In genomic region chr12:57853864-57854556, GRCh38 we compare ENCODE assay signal across 1 cellular context.
TF ChIP-seq lines count a peak whose summit lies in the region.

No MANE protein-coding gene starts in this region.

TF ChIP-seq in GM23338, 12 proteins besides CTCF, POLR2A, EP300 and RAD21 (continued from another document):
- TF ChIP-seq, protein P1, sequence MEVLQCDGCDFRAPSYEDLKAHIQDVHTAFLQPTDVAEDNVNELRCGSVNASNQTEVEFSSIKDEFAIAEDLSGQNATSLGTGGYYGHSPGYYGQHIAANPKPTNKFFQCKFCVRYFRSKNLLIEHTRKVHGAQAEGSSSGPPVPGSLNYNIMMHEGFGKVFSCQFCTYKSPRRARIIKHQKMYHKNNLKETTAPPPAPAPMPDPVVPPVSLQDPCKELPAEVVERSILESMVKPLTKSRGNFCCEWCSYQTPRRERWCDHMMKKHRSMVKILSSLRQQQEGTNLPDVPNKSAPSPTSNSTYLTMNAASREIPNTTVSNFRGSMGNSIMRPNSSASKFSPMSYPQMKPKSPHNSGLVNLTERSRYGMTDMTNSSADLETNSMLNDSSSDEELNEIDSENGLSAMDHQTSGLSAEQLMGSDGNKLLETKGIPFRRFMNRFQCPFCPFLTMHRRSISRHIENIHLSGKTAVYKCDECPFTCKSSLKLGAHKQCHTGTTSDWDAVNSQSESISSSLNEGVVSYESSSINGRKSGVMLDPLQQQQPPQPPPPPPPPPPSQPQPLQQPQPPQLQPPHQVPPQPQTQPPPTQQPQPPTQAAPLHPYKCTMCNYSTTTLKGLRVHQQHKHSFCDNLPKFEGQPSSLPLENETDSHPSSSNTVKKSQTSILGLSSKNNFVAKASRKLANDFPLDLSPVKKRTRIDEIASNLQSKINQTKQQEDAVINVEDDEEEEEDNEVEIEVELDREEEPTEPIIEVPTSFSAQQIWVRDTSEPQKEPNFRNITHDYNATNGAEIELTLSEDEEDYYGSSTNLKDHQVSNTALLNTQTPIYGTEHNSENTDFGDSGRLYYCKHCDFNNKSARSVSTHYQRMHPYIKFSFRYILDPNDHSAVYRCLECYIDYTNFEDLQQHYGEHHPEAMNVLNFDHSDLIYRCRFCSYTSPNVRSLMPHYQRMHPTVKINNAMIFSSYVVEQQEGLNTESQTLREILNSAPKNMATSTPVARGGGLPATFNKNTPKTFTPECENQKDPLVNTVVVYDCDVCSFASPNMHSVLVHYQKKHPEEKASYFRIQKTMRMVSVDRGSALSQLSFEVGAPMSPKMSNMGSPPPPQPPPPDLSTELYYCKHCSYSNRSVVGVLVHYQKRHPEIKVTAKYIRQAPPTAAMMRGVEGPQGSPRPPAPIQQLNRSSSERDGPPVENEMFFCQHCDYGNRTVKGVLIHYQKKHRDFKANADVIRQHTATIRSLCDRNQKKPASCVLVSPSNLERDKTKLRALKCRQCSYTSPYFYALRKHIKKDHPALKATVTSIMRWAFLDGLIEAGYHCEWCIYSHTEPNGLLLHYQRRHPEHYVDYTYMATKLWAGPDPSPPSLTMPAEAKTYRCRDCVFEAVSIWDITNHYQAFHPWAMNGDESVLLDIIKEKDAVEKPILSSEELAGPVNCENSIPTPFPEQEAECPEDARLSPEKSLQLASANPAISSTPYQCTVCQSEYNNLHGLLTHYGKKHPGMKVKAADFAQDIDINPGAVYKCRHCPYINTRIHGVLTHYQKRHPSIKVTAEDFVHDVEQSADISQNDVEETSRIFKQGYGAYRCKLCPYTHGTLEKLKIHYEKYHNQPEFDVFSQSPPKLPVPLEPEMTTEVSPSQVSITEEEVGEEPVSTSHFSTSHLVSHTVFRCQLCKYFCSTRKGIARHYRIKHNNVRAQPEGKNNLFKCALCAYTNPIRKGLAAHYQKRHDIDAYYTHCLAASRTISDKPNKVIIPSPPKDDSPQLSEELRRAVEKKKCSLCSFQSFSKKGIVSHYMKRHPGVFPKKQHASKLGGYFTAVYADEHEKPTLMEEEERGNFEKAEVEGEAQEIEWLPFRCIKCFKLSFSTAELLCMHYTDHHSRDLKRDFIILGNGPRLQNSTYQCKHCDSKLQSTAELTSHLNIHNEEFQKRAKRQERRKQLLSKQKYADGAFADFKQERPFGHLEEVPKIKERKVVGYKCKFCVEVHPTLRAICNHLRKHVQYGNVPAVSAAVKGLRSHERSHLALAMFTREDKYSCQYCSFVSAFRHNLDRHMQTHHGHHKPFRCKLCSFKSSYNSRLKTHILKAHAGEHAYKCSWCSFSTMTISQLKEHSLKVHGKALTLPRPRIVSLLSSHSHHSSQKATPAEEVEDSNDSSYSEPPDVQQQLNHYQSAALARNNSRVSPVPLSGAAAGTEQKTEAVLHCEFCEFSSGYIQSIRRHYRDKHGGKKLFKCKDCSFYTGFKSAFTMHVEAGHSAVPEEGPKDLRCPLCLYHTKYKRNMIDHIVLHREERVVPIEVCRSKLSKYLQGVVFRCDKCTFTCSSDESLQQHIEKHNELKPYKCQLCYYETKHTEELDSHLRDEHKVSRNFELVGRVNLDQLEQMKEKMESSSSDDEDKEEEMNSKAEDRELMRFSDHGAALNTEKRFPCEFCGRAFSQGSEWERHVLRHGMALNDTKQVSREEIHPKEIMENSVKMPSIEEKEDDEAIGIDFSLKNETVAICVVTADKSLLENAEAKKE (CRISPR knock-in tag; IDR thresholded peaks at IDR 0.05), result no peak
- TF ChIP-seq STAT1 (IDR thresholded peaks at IDR 0.05; ENCODE audit: unreplicated experiment), result no peak
- no peak for TF ChIP-seq JUNB (IDR thresholded peaks at IDR 0.05; ENCODE audit: unreplicated experiment)
- no peak for TF ChIP-seq ZNF114 (CRISPR knock-in tag; IDR thresholded peaks at IDR 0.05)
- no peak for TF ChIP-seq POLR2AphosphoS5 (IDR thresholded peaks at IDR 0.05; ENCODE audit: low read depth)
- TF ChIP-seq ZNF331 (CRISPR knock-in tag; IDR thresholded peaks at IDR 0.05; ENCODE audit: low read depth), result no peak
- no peak for TF ChIP-seq CREB1 (CRISPR knock-in tag; IDR thresholded peaks at IDR 0.05; ENCODE audit: low read depth)
